ENCODE assay signal across 8 cellular contexts in the genomic region with DNA sequence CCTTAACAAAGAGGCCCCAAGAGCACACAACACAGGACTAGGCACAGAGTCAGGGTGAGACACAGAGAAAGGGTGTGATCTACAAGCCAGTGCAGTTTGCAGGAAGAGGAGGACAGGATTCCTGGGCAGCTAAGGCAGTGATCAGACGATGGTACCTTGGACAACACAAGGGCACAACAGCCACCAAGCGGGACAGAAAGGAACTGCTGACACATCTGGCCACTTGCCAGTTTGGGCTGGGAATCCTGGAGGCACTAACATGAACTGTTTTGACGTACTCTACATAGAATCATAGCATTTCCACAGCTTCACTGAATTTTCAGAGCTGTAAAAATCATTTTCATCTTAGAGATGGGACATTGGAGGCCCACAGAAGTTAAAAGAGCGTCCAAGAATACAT.
A peak's percentile ranks its signal among the peaks of the same experiment; 100 is the strongest.
DNase-seq lines count a peak whose midpoint lies in the region; ATAC-seq and TF ChIP-seq lines count a peak whose summit lies in the region.

No MANE protein-coding gene starts in this region.

- ATAC-seq in esophagus mucosa (peak; percentile 48), GM21737 (IDR thresholded peaks at IDR 0.05; ENCODE audit: unreplicated experiment) (no peak)

- no peak overlapping the region for H3K4me3 ChIP-seq in retinal pigment epithelial cell (ENCODE audit: low read length)

- peak; percentile 44 for TF ChIP-seq CTCF in retinal pigment epithelial cell (conservative IDR thresholded peaks at IDR 0.05; ENCODE audit: low read depth, low read length)

- peak; percentile 20 for DNase-seq in stimulated activated CD4-positive, alpha-beta T cell treated with anti-CD3 and anti-CD28 coated beads, Interleukin-15, amount 100 ng/mL, for 24 hours
- DNase-seq in stimulated activated CD4-positive, alpha-beta T cell treated with anti-CD3 and anti-CD28 coated beads, Interleukin-4, amount 100 ng/mL, for 4 hours = no peak
- DNase-seq in NCI-H2196 (lab: John Stamatoyannopoulos, UW; ENCODE audit: unreplicated experiment) = peak; percentile 82
- no peak for DNase-seq in retinal pigment epithelial cell (ENCODE audit: low read depth)
- DNase-seq in germinal center (ENCODE audit: low spot score) = no peak
- DNase-seq in stimulated activated CD4-positive, alpha-beta T cell treated with anti-CD3 and anti-CD28 coated beads, Interleukin-12 subunit alpha, Interleukin-12 subunit beta, amount 100 ng/mL, for 4 hours = no peak

Comparison
In these comparisons a context has a peak if more than half of its experiments do, and no peak if none do; other contexts are left out.
1. DNase-seq: peak in stimulated activated CD4-positive, alpha-beta T cell treated with anti-CD3 and anti-CD28 coated beads, Interleukin-15, amount 100 ng/mL, for 24 hours (single experiment) and NCI-H2196 (single experiment); none in stimulated activated CD4-positive, alpha-beta T cell treated with anti-CD3 and anti-CD28 coated beads, Interleukin-4, amount 100 ng/mL, for 4 hours (0 of 2), retinal pigment epithelial cell (single experiment), germinal center (single experiment) and stimulated activated CD4-positive, alpha-beta T cell treated with anti-CD3 and anti-CD28 coated beads, Interleukin-12 subunit alpha, Interleukin-12 subunit beta, amount 100 ng/mL, for 4 hours (single experiment).